ENCODE assay signal across 30 cellular contexts in the genomic region with DNA sequence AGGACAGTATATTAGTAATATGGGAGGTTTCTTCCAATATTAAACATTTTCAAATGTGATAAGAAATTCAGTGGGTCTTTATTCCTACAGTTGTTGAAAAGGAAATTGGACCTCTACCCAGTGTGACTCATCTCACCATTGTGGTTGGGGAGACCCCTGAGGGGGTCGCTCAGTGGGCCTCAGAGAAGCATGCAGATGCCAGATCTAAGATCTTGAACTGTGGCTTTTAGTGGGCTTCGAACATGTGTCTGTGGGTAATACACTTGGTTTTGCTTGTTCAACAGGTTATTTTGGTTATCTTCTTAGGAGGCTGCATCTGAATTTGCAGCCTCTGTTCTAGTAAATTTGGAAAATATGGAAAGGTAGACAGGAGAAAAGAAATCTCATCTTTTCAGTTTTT.
"Had no signal": no experiment of that assay in that cellular context is flagged by ENCODE, and none has a peak within 500 bp of the region (broad histone marks: within the 10 kb centered on the region; RNA-seq: fewer than 3 reads in every experiment).

No MANE protein-coding gene starts in this region.

- H3K9me3 ChIP-seq: ascending aorta, breast epithelium, esophagus muscularis mucosa, gastroesophageal sphincter, heart right ventricle had no signal

- H2AFZ ChIP-seq: hepatocyte had no signal

- H3K36me3 Mint-ChIP-seq: activated naive CD4-positive, alpha-beta T cell treated with anti-CD3 and anti-CD28 coated beads, Interleukin-2, amount 10 ng/mL, durations not matched to agents 7 days and 5 days had no signal

- H3K36me3 ChIP-seq: breast epithelium, cardiac muscle cell had no signal

- H3K4me3 ChIP-seq: ascending aorta, breast epithelium, cardiac muscle cell, coronary artery, dorsolateral prefrontal cortex, esophagus muscularis mucosa, gastroesophageal sphincter, heart right ventricle, hepatocyte had no signal

- H3K27me3 Mint-ChIP-seq: activated CD4-positive, alpha-beta memory T cell treated with anti-CD3 and anti-CD28 coated beads, Interleukin-2, amount 10 ng/mL, durations not matched to agents 7 days and 5 days; activated CD4-positive, alpha-beta T cell treated with anti-CD3 and anti-CD28 coated beads, Interleukin-2, amount 10 ng/mL, durations not matched to agents 7 days and 5 days; activated naive CD4-positive, alpha-beta T cell treated with anti-CD3 and anti-CD28 coated beads, Interleukin-2, amount 10 ng/mL, durations not matched to agents 7 days and 5 days; activated T-cell treated with anti-CD3 and anti-CD28 coated beads, Interleukin-2, amount 50 U/mL, for 24 hours; brain; dendritic cell treated with granulocyte-macrophage colony-stimulating factor and Interleukin-4, amounts not matched to agents 40 ng/mL and 50 ng/mL, for 4 days had no signal

- H3K79me2 ChIP-seq: hepatocyte had no signal

- ATAC-seq: activated naive CD4-positive, alpha-beta T cell treated with anti-CD3 and anti-CD28 coated beads, Interleukin-2, amount 50 U/mL, for 72 hours; activated T-cell treated with anti-CD3 and anti-CD28 coated beads, Interleukin-2, amount 50 U/mL, for 72 hours; foreskin keratinocyte; gastroesophageal sphincter; heart right ventricle had no signal

- H3K4me1 Mint-ChIP-seq: activated CD4-positive, alpha-beta memory T cell treated with anti-CD3 and anti-CD28 coated beads, Interleukin-2, amount 10 ng/mL, durations not matched to agents 7 days and 5 days; activated CD4-positive, alpha-beta T cell treated with anti-CD3 and anti-CD28 coated beads, Interleukin-2, amount 10 ng/mL, durations not matched to agents 7 days and 5 days; activated naive CD4-positive, alpha-beta T cell treated with anti-CD3 and anti-CD28 coated beads, Interleukin-2, amount 10 ng/mL, durations not matched to agents 7 days and 5 days; brain had no signal

- DNase-seq: activated CD4-positive, alpha-beta memory T cell treated with anti-CD3 and anti-CD28 coated beads, Interleukin-2, amount 10 ng/mL, durations not matched to agents 7 days and 5 days; activated CD4-positive, alpha-beta T cell treated with anti-CD3 and anti-CD28 coated beads for 1 hour; activated CD4-positive, alpha-beta T cell treated with anti-CD3 and anti-CD28 coated beads for 4 hours; activated CD4-positive, alpha-beta T cell treated with anti-CD3 and anti-CD28 coated beads, Interleukin-2, amount 10 ng/mL, durations not matched to agents 7 days and 5 days; activated CD4-positive, alpha-beta T cell treated with anti-CD3 and anti-CD28 coated beads, Interleukin-2, amount 50 U/mL, for 4 hours; activated CD8-positive, alpha-beta memory T cell treated with anti-CD3 and anti-CD28 coated beads, Interleukin-2, amount 50 U/mL, for 48 hours; activated gamma-delta T cell; activated naive CD4-positive, alpha-beta T cell; activated naive CD4-positive, alpha-beta T cell treated with anti-CD3 and anti-CD28 coated beads, Interleukin-2, amount 10 ng/mL, durations not matched to agents 7 days and 5 days; activated naive CD8-positive, alpha-beta T cell treated with anti-CD3 and anti-CD28 coated beads, Interleukin-2, amount 10 ng/mL, durations not matched to agents 7 days and 5 days; activated T-cell treated with anti-CD3 and anti-CD28 coated beads for 4 hours; activated T-cell treated with anti-CD3 and anti-CD28 coated beads, Interleukin-2, amount 50 U/mL, for 24 hours; activated T-cell treated with anti-CD3 and anti-CD28 coated beads, Interleukin-2, amount 50 U/mL, for 72 hours; central memory CD4-positive, alpha-beta T cell; dorsolateral prefrontal cortex; effector memory CD4-positive, alpha-beta T cell; erythroblast; foreskin keratinocyte; heart right ventricle; T-helper 2 cell had no signal

- H3K4me1 ChIP-seq: ascending aorta, breast epithelium, esophagus muscularis mucosa, foreskin keratinocyte, gastroesophageal sphincter, heart right ventricle had no signal

- H3K9me3 Mint-ChIP-seq: activated CD4-positive, alpha-beta memory T cell treated with anti-CD3 and anti-CD28 coated beads, Interleukin-2, amount 10 ng/mL, durations not matched to agents 7 days and 5 days; activated CD4-positive, alpha-beta T cell treated with anti-CD3 and anti-CD28 coated beads, Interleukin-2, amount 10 ng/mL, durations not matched to agents 7 days and 5 days; activated naive CD4-positive, alpha-beta T cell treated with anti-CD3 and anti-CD28 coated beads, Interleukin-2, amount 10 ng/mL, durations not matched to agents 7 days and 5 days; activated naive CD4-positive, alpha-beta T cell treated with anti-CD3 and anti-CD28 coated beads, Interleukin-2, amount 50 U/mL, for 72 hours; activated naive CD8-positive, alpha-beta T cell treated with anti-CD3 and anti-CD28 coated beads, Interleukin-2, amount 10 ng/mL, durations not matched to agents 7 days and 5 days; activated T-cell treated with anti-CD3 and anti-CD28 coated beads, Interleukin-2, amount 50 U/mL, for 24 hours; activated T-cell treated with anti-CD3 and anti-CD28 coated beads, Interleukin-2, amount 50 U/mL, for 72 hours; brain; dendritic cell treated with granulocyte-macrophage colony-stimulating factor and Interleukin-4, amounts not matched to agents 40 ng/mL and 50 ng/mL, for 4 days had no signal

- H3K4me2 ChIP-seq: hepatocyte had no signal

- H3K4me3 Mint-ChIP-seq: activated CD4-positive, alpha-beta memory T cell treated with anti-CD3 and anti-CD28 coated beads, Interleukin-2, amount 10 ng/mL, durations not matched to agents 7 days and 5 days; activated CD4-positive, alpha-beta T cell treated with anti-CD3 and anti-CD28 coated beads, Interleukin-2, amount 10 ng/mL, durations not matched to agents 7 days and 5 days; activated naive CD4-positive, alpha-beta T cell treated with anti-CD3 and anti-CD28 coated beads, Interleukin-2, amount 10 ng/mL, durations not matched to agents 7 days and 5 days; activated naive CD8-positive, alpha-beta T cell treated with anti-CD3 and anti-CD28 coated beads, Interleukin-2, amount 10 ng/mL, durations not matched to agents 7 days and 5 days; activated T-cell treated with anti-CD3 and anti-CD28 coated beads, Interleukin-2, amount 50 U/mL, for 24 hours; activated T-cell treated with anti-CD3 and anti-CD28 coated beads, Interleukin-2, amount 50 U/mL, for 72 hours; brain; dendritic cell treated with granulocyte-macrophage colony-stimulating factor and Interleukin-4, amounts not matched to agents 40 ng/mL and 50 ng/mL, for 4 days had no signal

- H3K27me3 ChIP-seq: ascending aorta, breast epithelium, cardiac muscle cell, dorsolateral prefrontal cortex, esophagus muscularis mucosa, foreskin keratinocyte, gastroesophageal sphincter, heart right ventricle, hepatocyte had no signal

- H3K27ac Mint-ChIP-seq: activated CD4-positive, alpha-beta memory T cell treated with anti-CD3 and anti-CD28 coated beads, Interleukin-2, amount 10 ng/mL, durations not matched to agents 7 days and 5 days; activated CD4-positive, alpha-beta T cell treated with anti-CD3 and anti-CD28 coated beads, Interleukin-2, amount 10 ng/mL, durations not matched to agents 7 days and 5 days; activated naive CD4-positive, alpha-beta T cell treated with anti-CD3 and anti-CD28 coated beads, Interleukin-2, amount 10 ng/mL, durations not matched to agents 7 days and 5 days; activated naive CD8-positive, alpha-beta T cell treated with anti-CD3 and anti-CD28 coated beads, Interleukin-2, amount 10 ng/mL, durations not matched to agents 7 days and 5 days; activated T-cell treated with anti-CD3 and anti-CD28 coated beads, Interleukin-2, amount 50 U/mL, for 24 hours; brain; dendritic cell treated with granulocyte-macrophage colony-stimulating factor and Interleukin-4, amounts not matched to agents 40 ng/mL and 50 ng/mL, for 4 days had no signal

- H3K27ac ChIP-seq: ascending aorta, breast epithelium, cardiac muscle cell, coronary artery, dorsolateral prefrontal cortex, esophagus muscularis mucosa, foreskin keratinocyte, gastroesophageal sphincter, heart right ventricle, hepatocyte had no signal
